In genomic region chr7:81190997-81191747, GRCh38 we compare ENCODE assay signal across 13 cellular contexts.
DNase-seq lines count a peak whose midpoint lies in the region; ATAC-seq and TF ChIP-seq lines count a peak whose summit lies in the region.
"Had no signal": no experiment of that assay in that cellular context is flagged by ENCODE, and none has a peak within 500 bp of the region (broad histone marks: within the 10 kb centered on the region; RNA-seq: fewer than 3 reads in every experiment).

No MANE protein-coding gene starts in this region.

- no peak for TF ChIP-seq RAD21 in IMR-90 (IDR thresholded peaks at IDR 0.05; ENCODE audit: low read length)

- H2BK15ac ChIP-seq in IMR-90 (ENCODE audit: low read depth, low read length) = no peak overlapping the region

- no peaks in the 10 kb centered on the region for H3K9me1 ChIP-seq in IMR-90 (ENCODE audit: insufficient read depth, low read length)

- no peak overlapping the region for H2BK120ac ChIP-seq in IMR-90 (ENCODE audit: low read depth, low read length)

- POLR2A ChIA-PET in IMR-90 (lab: Charles Lee; ENCODE audit: unreplicated experiment) = no interaction called here

- TF ChIP-seq POLR2A in IMR-90 (IDR thresholded peaks at IDR 0.05; ENCODE audit: low read depth, low read length) (no peak), adrenal gland (IDR thresholded peaks at IDR 0.05) (no peak)

- WGBS in IMR-90 (ENCODE audit: extremely low coverage in 2 of 2, insufficient read length in 1 of 2), 2 experiments = no CpG with 5 or more reads among the region's 3 CpGs
- 39% methylated on average over 3 of the region's 3 CpGs for WGBS in right cardiac atrium
- WGBS in adrenal gland, 4 donors = 54 to 67% (median 62%) methylated on average over 3 of the region's 3 CpGs

- H2AK5ac ChIP-seq in IMR-90 (ENCODE audit: low read depth, low read length) = no peak overlapping the region

- H3K79me1 ChIP-seq in IMR-90 (ENCODE audit: low read depth in 1 of 2, low read length in 2 of 2) = no peaks in the 10 kb centered on the region

- no peak overlapping the region for H3K9ac ChIP-seq in IMR-90 (ENCODE audit: low read depth, low read length)

- H3K4me3 ChIP-seq in IMR-90 (ENCODE audit: insufficient read depth, low read depth, low read length) (no peak overlapping the region), brain microvascular endothelial cell (ENCODE audit: low read depth, low read length) (no peak overlapping the region), right cardiac atrium (ENCODE audit: low read length) (no peak overlapping the region), adrenal gland (no peak overlapping the region)
- H3K4me3 ChIP-seq: esophagus muscularis mucosa, sigmoid colon had no signal

- H4K8ac ChIP-seq in IMR-90 (ENCODE audit: low read depth in 2 of 2, low read length in 2 of 2) = no peak overlapping the region

- CTCF ChIA-PET in IMR-90 (lab: Yijun Ruan, JAX) = interaction anchor here (0.6 kb wide), 1 partner anchor 100 kb away, joined by 3 read pairs; no protein-coding TSS in a partner anchor

- H3K9me3 ChIP-seq in IMR-90 (ENCODE audit: control insufficient read depth, insufficient read depth, low read length) (no peaks in the 10 kb centered on the region), right cardiac atrium (ENCODE audit: control insufficient read depth, low read length) (no peaks in the 10 kb centered on the region), adrenal gland (replicated peaks in 1 of 3) (no peaks in the 10 kb centered on the region)
- H3K9me3 ChIP-seq: esophagus muscularis mucosa, sigmoid colon had no signal

- no peak overlapping the region for H2BK20ac ChIP-seq in IMR-90 (ENCODE audit: low read depth, low read length)

- peak; percentile 77 for ATAC-seq in IMR-90 (ENCODE audit: low read depth)
- peak; percentile 90 to 93 for ATAC-seq in right cardiac atrium

- H3K56ac ChIP-seq in IMR-90 (ENCODE audit: extremely low read depth, insufficient read depth, low read length) = no peak overlapping the region

- H3K4me2 ChIP-seq in IMR-90 (ENCODE audit: low read depth, low read length) = no peak overlapping the region

- no peak overlapping the region for H3K4ac ChIP-seq in IMR-90 (ENCODE audit: low read depth, low read length)

- H3K4me1 ChIP-seq in IMR-90 (ENCODE audit: control insufficient read depth, insufficient read depth, low read length) (peaks cover 8% of the 10 kb centered on the region), right cardiac atrium (ENCODE audit: control insufficient read depth, insufficient read depth, low read length) (no peaks in the 10 kb centered on the region), adrenal gland (replicated peaks in 1 of 2) (no peaks in the 10 kb centered on the region)

- TF ChIP-seq CTCF in IMR-90 (conservative IDR thresholded peaks at IDR 0.05; ENCODE audit: low read depth, low read length) (no peak), brain microvascular endothelial cell (IDR thresholded peaks at IDR 0.05; ENCODE audit: low read depth, low read length, missing control alignments) (no peak), adrenal gland (IDR thresholded peaks at IDR 0.05) (no peak)

- no peaks in the 10 kb centered on the region for H4K20me1 ChIP-seq in IMR-90 (ENCODE audit: insufficient read depth, low read length)

- no peak overlapping the region for H3K18ac ChIP-seq in IMR-90 (ENCODE audit: low read depth, low read length)

- dilution Hi-C loops in IMR-90 (cut with HindIII; ENCODE audit: low sequenced_read_pairs, unreplicated experiment) = no loop called here

- no peak overlapping the region for H3K23ac ChIP-seq in IMR-90 (ENCODE audit: low read depth, low read length)

- no peak overlapping the region for H2BK5ac ChIP-seq in IMR-90 (ENCODE audit: low read depth, low read length, poor library complexity, severe bottlenecking)

- no peak overlapping the region for H2AFZ ChIP-seq in IMR-90 (replicated peaks; ENCODE audit: low read length, poor library complexity)

- H2AK9ac ChIP-seq in IMR-90 (replicated peaks; ENCODE audit: low read depth, low read length, poor library complexity) = no peak overlapping the region

- intact Hi-C loops in IMR-90 (cut with micrococcal nuclease) (loop anchor here (10.0 kb wide), 1 partner anchor 56 kb away; no protein-coding TSS in a partner anchor), right cardiac atrium (cut with DNase I) (no loop called here), adrenal gland (cut with DNase I) (no loop called here)

- peak; percentile 76 for DNase-seq in A172 (ENCODE audit: low spot score)
- peak; percentile 56 for DNase-seq in IMR-90
- DNase-seq in brain microvascular endothelial cell = peak; percentile 63
- peak in 1 of 3 donors; percentile 48 for DNase-seq in right cardiac atrium
- DNase-seq in NK-92 (lab: John Stamatoyannopoulos, UW; ENCODE audit: unreplicated experiment) = no peak
- DNase-seq in NOMO-1 (lab: John Stamatoyannopoulos, UW; ENCODE audit: unreplicated experiment in 2 of 2) = no peak
- DNase-seq in NCI-H128 (lab: John Stamatoyannopoulos, UW; ENCODE audit: unreplicated experiment) = no peak
- no peak for DNase-seq in adrenal gland
- DNase-seq: activated CD4-positive, alpha-beta T cell treated with anti-CD3 and anti-CD28 coated beads for 4 hours; activated naive CD4-positive, alpha-beta T cell treated with anti-CD3 and anti-CD28 coated beads for 36 hours; SIG-M5; sigmoid colon had no signal

- no peak overlapping the region for H4K91ac ChIP-seq in IMR-90 (ENCODE audit: insufficient read depth, low read depth, low read length)

- H3K14ac ChIP-seq in IMR-90 (replicated peaks; ENCODE audit: low read depth, low read length) = no peak overlapping the region

- BruUV-seq in IMR-90 (replicated peaks; lab: Mats Ljungman, UMichigan) = no TSS peak

- no peak overlapping the region for H3K27ac ChIP-seq in IMR-90 (ENCODE audit: insufficient read depth, low read length)
- no peak overlapping the region for H3K27ac ChIP-seq in brain microvascular endothelial cell
- H3K27ac ChIP-seq in right cardiac atrium (ENCODE audit: low read length) = peak overlapping the region; percentile 7
- H3K27ac ChIP-seq in adrenal gland = no peak overlapping the region
- H3K27ac ChIP-seq: esophagus muscularis mucosa, sigmoid colon had no signal

- H3K27me3 ChIP-seq in IMR-90 (ENCODE audit: control insufficient read depth, insufficient read depth, low read length) (no peaks in the 10 kb centered on the region), brain microvascular endothelial cell (replicated peaks) (no peaks in the 10 kb centered on the region), right cardiac atrium (ENCODE audit: control insufficient read depth, insufficient read depth) (no peaks in the 10 kb centered on the region), adrenal gland (no peaks in the 10 kb centered on the region)
- H3K27me3 ChIP-seq: esophagus muscularis mucosa, sigmoid colon had no signal

- in situ Hi-C loops in IMR-90 (cut with MboI; ENCODE audit: low sequenced_read_pairs) = no loop called here
- in situ Hi-C loops in brain microvascular endothelial cell (cut with HindIII; ENCODE audit: low pct_ligation_motif_present, low sequenced_read_pairs) = no loop called here

- H3K36me3 ChIP-seq in IMR-90 (ENCODE audit: control insufficient read depth, insufficient read depth, low read length) (no peaks in the 10 kb centered on the region), brain microvascular endothelial cell (replicated peaks) (no peaks in the 10 kb centered on the region), adrenal gland (replicated peaks in 1 of 2) (no peaks in the 10 kb centered on the region)
- H3K36me3 ChIP-seq: esophagus muscularis mucosa, sigmoid colon had no signal

- H4K5ac ChIP-seq in IMR-90 (ENCODE audit: low read depth, low read length) = no peak overlapping the region

TF ChIP-seq in IMR-90, 13 proteins besides CTCF, POLR2A, EP300 and RAD21:
- 0 out of 2 replicates have a peak, but pooled peaks have one; percentile 27 for TF ChIP-seq FOS (IDR thresholded peaks at IDR 0.05; ENCODE audit: low read depth, low read length)
- 0 out of 2 replicates have a peak, but pooled peaks have one; percentile 4 for TF ChIP-seq MAFK (IDR thresholded peaks at IDR 0.05; ENCODE audit: low read depth, low read length)
- no peak for TF ChIP-seq CEBPB (IDR thresholded peaks at IDR 0.05; ENCODE audit: low read depth, low read length)
TF ChIP-seq in IMR-90: peak in this region for 2.

Comparison
In these comparisons a context has a peak if more than half of its experiments do, and no peak if none do; other contexts are left out.
1. DNase-seq: peak in A172 (single experiment), IMR-90 (single experiment) and brain microvascular endothelial cell (single experiment); none in NK-92 (single experiment), NOMO-1 (0 of 2), NCI-H128 (single experiment) and adrenal gland (0 of 7).